In the genomic region with DNA sequence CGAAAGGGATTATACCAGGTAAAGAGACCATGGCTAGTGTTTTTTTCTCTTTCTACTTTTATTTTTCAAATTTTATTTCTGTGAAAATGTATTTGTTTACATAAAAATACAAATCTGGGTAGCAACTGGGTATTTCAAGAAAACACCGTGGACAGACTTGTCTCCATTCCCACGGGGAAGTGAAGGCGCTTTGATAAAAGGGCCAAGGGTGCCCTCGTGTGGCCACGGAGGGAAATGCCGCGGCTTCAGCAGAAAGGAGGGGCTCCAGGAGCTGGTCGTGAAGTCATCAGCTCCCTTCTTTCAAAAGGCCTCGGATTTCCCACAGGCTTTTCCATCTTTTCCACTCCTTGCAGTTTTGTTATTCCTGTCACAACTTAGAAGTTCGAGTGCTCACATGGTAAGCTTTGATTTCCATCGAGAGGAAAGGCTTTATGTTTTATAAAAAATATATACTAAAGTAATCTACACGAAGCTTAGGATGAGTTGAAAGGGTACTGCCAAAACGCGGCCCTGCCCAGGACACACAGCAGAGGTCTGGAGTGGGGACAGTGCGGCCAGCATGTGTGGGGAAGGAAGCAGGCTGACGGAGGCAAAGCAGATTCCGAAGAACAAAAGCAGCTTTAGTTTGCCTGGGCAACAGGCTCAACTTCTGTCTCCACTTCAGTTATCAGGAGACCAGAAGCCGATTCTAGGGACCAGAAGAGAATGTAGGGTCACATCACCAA, we compare ENCODE assay signal across 8 cellular contexts. TPM values are rescaled to one million over a fixed set of nuclear protein-coding genes. Genes with fewer than 3 reads are reported as not detected.
DNase-seq lines count a peak whose midpoint lies in the region; ATAC-seq and TF ChIP-seq lines count a peak whose summit lies in the region.

No MANE protein-coding gene starts in this region.

- H3K9me3 Mint-ChIP-seq in activated naive CD4-positive, alpha-beta T cell treated with anti-CD3 and anti-CD28 coated beads for 36 hours, result no peaks in the 10 kb centered on the region

- H3K4me3 ChIP-seq in DOHH2 (ENCODE audit: low read length), result no peak overlapping the region
- H3K4me3 ChIP-seq in Loucy (ENCODE audit: low read length, poor library complexity, severe bottlenecking), result no peak overlapping the region
- H3K4me3 ChIP-seq in parathyroid adenoma (ENCODE audit: low read depth, low read length), result no peak overlapping the region
- H3K4me3 ChIP-seq in tibial nerve, result no peak overlapping the region

- peaks cover 53% of the 10 kb centered on the region for H3K36me3 ChIP-seq in DOHH2 (ENCODE audit: control insufficient read depth, low read length)
- peaks cover 36% of the 10 kb centered on the region; the same call in 1 of the 2 replicates for H3K36me3 ChIP-seq in Loucy (ENCODE audit: insufficient read depth, low read length)
- H3K36me3 ChIP-seq in parathyroid adenoma (ENCODE audit: control insufficient read depth, insufficient read depth, low read length), result no peaks in the 10 kb centered on the region
- H3K36me3 ChIP-seq in tibial nerve, result peaks cover 0 to 49% (median 0%) of the 10 kb centered on the region in 3 donors

- ATAC-seq in GM21390 (IDR thresholded peaks at IDR 0.05; ENCODE audit: unreplicated experiment), result no peak

- H3K27me3 ChIP-seq in DOHH2 (ENCODE audit: control insufficient read depth, low read length) (no peaks in the 10 kb centered on the region), Loucy (ENCODE audit: insufficient read depth, low read length, poor library complexity, severe bottlenecking) (no peaks in the 10 kb centered on the region), parathyroid adenoma (ENCODE audit: control insufficient read depth, insufficient read depth, low read length) (no peaks in the 10 kb centered on the region), tibial nerve (no peaks in the 10 kb centered on the region)

- H3K4me2 ChIP-seq in DOHH2 (ENCODE audit: low read length) (no peak overlapping the region), Loucy (ENCODE audit: low read depth, low read length, poor library complexity, severe bottlenecking) (no peak overlapping the region), parathyroid adenoma (ENCODE audit: low read length) (no peak overlapping the region)

- peaks cover 14% of the 10 kb centered on the region; the same call in 1 of the 2 replicates for H3F3A ChIP-seq in DOHH2 (ENCODE audit: control insufficient read depth, insufficient read depth)
- no peaks in the 10 kb centered on the region for H3F3A ChIP-seq in Loucy (ENCODE audit: low read depth)

- H3K4me1 Mint-ChIP-seq in activated naive CD4-positive, alpha-beta T cell treated with anti-CD3 and anti-CD28 coated beads for 36 hours (ENCODE audit: low read depth), result no peaks in the 10 kb centered on the region

- H4K20me1 ChIP-seq in DOHH2 (ENCODE audit: control insufficient read depth, insufficient read depth, low read depth, low read length) (no peaks in the 10 kb centered on the region), Loucy (ENCODE audit: insufficient read depth, low read length, poor library complexity, severe bottlenecking) (peaks cover 3% of the 10 kb centered on the region)

- peak; percentile 85 for TF ChIP-seq CTCF in DOHH2 (IDR thresholded peaks at IDR 0.05; ENCODE audit: low read depth, low read length, poor library complexity, severe bottlenecking)
- TF ChIP-seq CTCF in Loucy (conservative IDR thresholded peaks at IDR 0.05; ENCODE audit: low read length), result peak; percentile 98
- TF ChIP-seq CTCF in parathyroid adenoma (IDR thresholded peaks at IDR 0.05), result peak; percentile 97
- peak; percentile 95 to 98 (median 96) for TF ChIP-seq CTCF in tibial nerve (IDR thresholded peaks at IDR 0.05)

- CTCF ChIA-PET in activated naive CD4-positive, alpha-beta T cell treated with anti-CD3 and anti-CD28 coated beads for 36 hours (lab: Charles Lee), result interaction anchor here (0.5 to 5.8 kb wide), 33 partner anchors 9 to 1187 kb away, joined by 3 to 247 read pairs (median 4); partner anchors contain the start of genes METTL16 and TSR1

- 15 to 18% methylated on average over 19 of the region's 19 CpGs for WGBS in tibial nerve, 2 donors

- H3K27ac ChIP-seq in DOHH2 (ENCODE audit: low read depth, low read length) (no peak overlapping the region), parathyroid adenoma (no peak overlapping the region), tibial nerve (peak overlapping the region; percentile 28 to 76 (median 70))

- H3K27me3 Mint-ChIP-seq in activated naive CD4-positive, alpha-beta T cell treated with anti-CD3 and anti-CD28 coated beads for 36 hours (ENCODE audit: low read depth), result no peaks in the 10 kb centered on the region

- H3K9me2 ChIP-seq in DOHH2 (replicated peaks; ENCODE audit: control insufficient read depth, low read length) (no peaks in the 10 kb centered on the region), Loucy (replicated peaks; ENCODE audit: low read depth, low read length) (no peaks in the 10 kb centered on the region)

- no peak for TF ChIP-seq POLR2A in tibial nerve (IDR thresholded peaks at IDR 0.05)

- H2AFZ ChIP-seq in Loucy (ENCODE audit: low read length), result no peak overlapping the region
- H2AFZ ChIP-seq in parathyroid adenoma, result no peak overlapping the region

- H3K36me3 Mint-ChIP-seq in activated naive CD4-positive, alpha-beta T cell treated with anti-CD3 and anti-CD28 coated beads for 36 hours (ENCODE audit: low read depth), result peaks cover 13% of the 10 kb centered on the region

- peak overlapping the region; percentile 10 for H3K27ac Mint-ChIP-seq in activated naive CD4-positive, alpha-beta T cell treated with anti-CD3 and anti-CD28 coated beads for 36 hours

- intact Hi-C loops in activated naive CD4-positive, alpha-beta T cell treated with anti-CD3 and anti-CD28 coated beads for 36 hours (cut with micrococcal nuclease), result loop anchor here (1.0 kb wide), 3 partner anchors 15 to 361 kb away; partner anchors contain the start of genes HIC1 and MNT

- H3K79me2 ChIP-seq in DOHH2 (ENCODE audit: control insufficient read depth, low read length), result no peaks in the 10 kb centered on the region
- no peaks in the 10 kb centered on the region for H3K79me2 ChIP-seq in Loucy (ENCODE audit: insufficient read depth, low read length)
- H3K79me2 ChIP-seq in parathyroid adenoma, result peaks cover 5% of the 10 kb centered on the region

- H3K4me1 ChIP-seq in DOHH2 (ENCODE audit: control insufficient read depth, low read length) (no peaks in the 10 kb centered on the region), Loucy (ENCODE audit: insufficient read depth, low read length, poor library complexity, severe bottlenecking) (no peaks in the 10 kb centered on the region), parathyroid adenoma (no peaks in the 10 kb centered on the region), tibial nerve (peaks cover 0 to 39% (median 12%) of the 10 kb centered on the region in 4 donors)

- TF ChIP-seq EP300 in tibial nerve (IDR thresholded peaks at IDR 0.05), result peak; percentile 46 to 71

- DNase-seq in SK-N-DZ (ENCODE audit: low spot score), result peak; percentile 83
- DNase-seq in activated naive CD4-positive, alpha-beta T cell treated with anti-CD3 and anti-CD28 coated beads for 36 hours, result peak; percentile 90
- peak; percentile 82 for DNase-seq in germinal center (ENCODE audit: low spot score)
- DNase-seq in tibial nerve (ENCODE audit: low spot score in 2 of 2), result peak; percentile 96 to 98

- H3K9me3 ChIP-seq in DOHH2 (ENCODE audit: control insufficient read depth, insufficient read depth, low read length) (no peaks in the 10 kb centered on the region), Loucy (ENCODE audit: insufficient read depth, low read depth, low read length) (no peaks in the 10 kb centered on the region), parathyroid adenoma (ENCODE audit: control insufficient read depth, low read length) (no peaks in the 10 kb centered on the region), tibial nerve (no peaks in the 10 kb centered on the region)

- H3K9ac ChIP-seq in Loucy (ENCODE audit: low read depth, low read length, poor library complexity, severe bottlenecking), result no peak overlapping the region
- no peak overlapping the region for H3K9ac ChIP-seq in parathyroid adenoma

- H3K4me3 Mint-ChIP-seq in activated naive CD4-positive, alpha-beta T cell treated with anti-CD3 and anti-CD28 coated beads for 36 hours, result no peak overlapping the region

RNA-seq across cellular contexts. Expression of gene MNT, which starts 15.3 kb away (rescaled TPM):
- polyA plus RNA-seq in SK-N-DZ (2014; cell fraction: cytosol; rRNA removed), result 11.7 and 14.7 TPM in 2 replicates
- polyA plus RNA-seq in SK-N-DZ (2014; cell fraction: nucleus; rRNA removed), result 20.9 and 41.2 TPM in 2 replicates
- total RNA-seq in activated naive CD4-positive, alpha-beta T cell treated with anti-CD3 and anti-CD28 coated beads for 36 hours, result 10 to 100 TPM; 13.1 to 17.0 TPM
- 10 to 100 TPM; 12.6 to 32.8 (median 14.9) TPM for total RNA-seq in tibial nerve

Comparison
In these comparisons a context has a peak if more than half of its experiments do, and no peak if none do; other contexts are left out.
1. H3K27ac ChIP-seq: peak in tibial nerve (4 of 4); none in DOHH2 (single experiment) and parathyroid adenoma (single experiment).
2. Peak in every context shown above with its lines, with median percentiles within 50 percentile points of each other: CTCF ChIP-seq and DNase-seq.